Comparison of ENCODE assay signal across 37 cellular contexts in genomic region chr4:184463856-184464255, GRCh38.
"Had no signal": no experiment of that assay in that cellular context is flagged by ENCODE, and none has a peak within 500 bp of the region (broad histone marks: within the 10 kb centered on the region; RNA-seq: fewer than 3 reads in every experiment).

No MANE protein-coding gene starts in this region.

- H3K9me3 ChIP-seq: Peyer's patch had no signal

- ATAC-seq: activated CD8-positive, alpha-beta memory T cell treated with anti-CD3 and anti-CD28 coated beads, Interleukin-2, amount 10 ng/mL, durations not matched to agents 7 days and 5 days; activated naive CD4-positive, alpha-beta T cell treated with anti-CD3 and anti-CD28 coated beads, Interleukin-2, amount 50 U/mL, for 72 hours; PC-3; Right ventricle myocardium inferior; SK-N-SH treated with all-trans-retinoic acid at 6 μM for 48 hours had no signal

- H3K27ac ChIP-seq: brain microvascular endothelial cell, Peyer's patch, RWPE1, VCaP had no signal

- H3K36me3 ChIP-seq: brain microvascular endothelial cell, Peyer's patch had no signal

- H3K27me3 Mint-ChIP-seq: activated CD4-positive, alpha-beta memory T cell treated with anti-CD3 and anti-CD28 coated beads, Interleukin-2, amount 10 ng/mL, durations not matched to agents 7 days and 5 days; activated CD8-positive, alpha-beta memory T cell treated with anti-CD3 and anti-CD28 coated beads, Interleukin-2, amount 10 ng/mL, durations not matched to agents 7 days and 5 days had no signal

- H3K27ac Mint-ChIP-seq: activated CD4-positive, alpha-beta memory T cell treated with anti-CD3 and anti-CD28 coated beads, Interleukin-2, amount 10 ng/mL, durations not matched to agents 7 days and 5 days; activated CD8-positive, alpha-beta memory T cell treated with anti-CD3 and anti-CD28 coated beads, Interleukin-2, amount 10 ng/mL, durations not matched to agents 7 days and 5 days; activated naive CD4-positive, alpha-beta T cell treated with anti-CD3 and anti-CD28 coated beads, Interleukin-2, amount 50 U/mL, for 72 hours had no signal

- DNase-seq: activated CD4-positive, alpha-beta memory T cell treated with anti-CD3 and anti-CD28 coated beads, Interleukin-2, amount 10 ng/mL, durations not matched to agents 7 days and 5 days; activated CD4-positive, alpha-beta T cell treated with anti-CD3 and anti-CD28 coated beads for 1 hour; activated CD4-positive, alpha-beta T cell treated with anti-CD3 and anti-CD28 coated beads for 48 hours; activated CD4-positive, CD25-positive, alpha-beta regulatory T cell; activated CD8-positive, alpha-beta memory T cell treated with anti-CD3 and anti-CD28 coated beads for 24 hours; activated CD8-positive, alpha-beta memory T cell treated with anti-CD3 and anti-CD28 coated beads, Interleukin-2, amount 10 ng/mL, durations not matched to agents 7 days and 5 days; activated CD8-positive, alpha-beta memory T cell treated with anti-CD3 and anti-CD28 coated beads, Interleukin-2, amount 50 U/mL, for 48 hours; activated effector memory CD4-positive, alpha-beta T cell treated with anti-CD3 and anti-CD28 coated beads, Interleukin-2, amount 50 U/mL, for 16 hours; activated naive CD4-positive, alpha-beta T cell; activated T-cell treated with anti-CD3 and anti-CD28 coated beads, Interleukin-2, amount 50 U/mL, for 48 hours; amniotic stem cell; aorta; brain microvascular endothelial cell; central memory CD4-positive, alpha-beta T cell; MM.1S; MV-4-11; NCI-H1092; NCI-H1436 treated with DMSO at 0.1 percent for 48 hours; NCI-H1694 treated with DMSO at 0.1 percent for 48 hours; NCI-H2029; NCI-H2107; NCI-H2171; NCI-H510A; NCI-H526; NCI-H748 treated with DMSO at 0.1 percent for 48 hours; NK-92 treated with Interleukin-12 subunit alpha and Interleukin-12 subunit beta, amount 100 ng/mL, for 24 hours; PC-3; Peyer's patch; SIG-M5; T-helper 1 cell; T-helper 2 cell; T-helper 9 cell had no signal

- H3K9me3 Mint-ChIP-seq: activated CD4-positive, alpha-beta memory T cell treated with anti-CD3 and anti-CD28 coated beads, Interleukin-2, amount 10 ng/mL, durations not matched to agents 7 days and 5 days; activated naive CD4-positive, alpha-beta T cell treated with anti-CD3 and anti-CD28 coated beads, Interleukin-2, amount 50 U/mL, for 72 hours had no signal

- H3K4me3 Mint-ChIP-seq: activated CD4-positive, alpha-beta memory T cell treated with anti-CD3 and anti-CD28 coated beads, Interleukin-2, amount 10 ng/mL, durations not matched to agents 7 days and 5 days; activated CD8-positive, alpha-beta memory T cell treated with anti-CD3 and anti-CD28 coated beads, Interleukin-2, amount 10 ng/mL, durations not matched to agents 7 days and 5 days had no signal

- H3K27me3 ChIP-seq: brain microvascular endothelial cell, Peyer's patch had no signal

- H3K4me3 ChIP-seq: Peyer's patch had no signal
